2 cellular contexts compared by ENCODE assay signal in genomic region chr11:126350811-126351210, GRCh38.
TF ChIP-seq lines count a peak whose summit lies in the region.

No MANE protein-coding gene starts in this region.

TF ChIP-seq in IMR-90, 13 proteins besides CTCF, POLR2A, EP300 and RAD21:
- TF ChIP-seq USF2 (IDR thresholded peaks at IDR 0.05; ENCODE audit: low read depth, low read length) (no peak), BHLHE40 (IDR thresholded peaks at IDR 0.05; ENCODE audit: low read depth, low read length) (no peak), RCOR1 (IDR thresholded peaks at IDR 0.05; ENCODE audit: insufficient replicate concordance, low read length) (no peak), SMC3 (IDR thresholded peaks at IDR 0.05; ENCODE audit: low read depth, low read length) (no peak), CEBPB (IDR thresholded peaks at IDR 0.05; ENCODE audit: low read depth, low read length) (no peak), RFX5 (IDR thresholded peaks at IDR 0.05; ENCODE audit: low read depth, low read length) (no peak), MXI1 (IDR thresholded peaks at IDR 0.05; ENCODE audit: borderline replicate concordance, low read depth, low read length) (no peak), NFE2L2 (IDR thresholded peaks at IDR 0.05; ENCODE audit: low read depth, low read length) (no peak), FOS (IDR thresholded peaks at IDR 0.05; ENCODE audit: low read depth, low read length) (no peak), CHD1 (IDR thresholded peaks at IDR 0.05; ENCODE audit: low read depth, low read length) (no peak), MAZ (IDR thresholded peaks at IDR 0.05; ENCODE audit: borderline replicate concordance, low read depth, low read length) (no peak), MAFK (IDR thresholded peaks at IDR 0.05; ENCODE audit: low read depth, low read length) (no peak)
- TF ChIP-seq, protein P1, sequence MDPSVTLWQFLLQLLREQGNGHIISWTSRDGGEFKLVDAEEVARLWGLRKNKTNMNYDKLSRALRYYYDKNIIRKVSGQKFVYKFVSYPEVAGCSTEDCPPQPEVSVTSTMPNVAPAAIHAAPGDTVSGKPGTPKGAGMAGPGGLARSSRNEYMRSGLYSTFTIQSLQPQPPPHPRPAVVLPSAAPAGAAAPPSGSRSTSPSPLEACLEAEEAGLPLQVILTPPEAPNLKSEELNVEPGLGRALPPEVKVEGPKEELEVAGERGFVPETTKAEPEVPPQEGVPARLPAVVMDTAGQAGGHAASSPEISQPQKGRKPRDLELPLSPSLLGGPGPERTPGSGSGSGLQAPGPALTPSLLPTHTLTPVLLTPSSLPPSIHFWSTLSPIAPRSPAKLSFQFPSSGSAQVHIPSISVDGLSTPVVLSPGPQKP (IDR thresholded peaks at IDR 0.05; ENCODE audit: borderline replicate concordance, low read depth, low read length): no peak

TF ChIP-seq in K562, 482 proteins besides CTCF, POLR2A, EP300 and RAD21:
- TF ChIP-seq CXXC5 (CRISPR knock-in tag; IDR thresholded peaks at IDR 0.05) (no peak), ZNF277 (CRISPR knock-in tag; IDR thresholded peaks at IDR 0.05; ENCODE audit: borderline replicate concordance) (no peak), CSDE1 (IDR thresholded peaks at IDR 0.05) (no peak), NEUROD1 (IDR thresholded peaks at IDR 0.05; ENCODE audit: borderline replicate concordance, low read depth, low read length, partially characterized antibody) (no peak), HNRNPH1 (optimal IDR thresholded peaks at IDR 0.05; ENCODE audit: low read depth, low read length) (no peak), ZNF184 (CRISPR knock-in tag; IDR thresholded peaks at IDR 0.05) (no peak), GABPA (tag; conservative IDR thresholded peaks at IDR 0.05; ENCODE audit: low read depth) (no peak), SPI1 (IDR thresholded peaks at IDR 0.05; ENCODE audit: borderline replicate concordance, low read depth, low read length) (no peak), ZNF23 (CRISPR knock-in tag; IDR thresholded peaks at IDR 0.05) (no peak), MEF2A (IDR thresholded peaks at IDR 0.05; ENCODE audit: control insufficient read depth, low read depth, low read length) (no peak), FOXM1 (IDR thresholded peaks at IDR 0.05; ENCODE audit: low read depth) (no peak), FOXM1 (CRISPR knock-in tag; IDR thresholded peaks at IDR 0.05; ENCODE audit: low read depth) (no peak), IRF9 (tag; IDR thresholded peaks at IDR 0.05) (no peak), ZBTB2 (IDR thresholded peaks at IDR 0.05) (no peak), NELFE (IDR thresholded peaks at IDR 0.05; ENCODE audit: insufficient read depth, insufficient read length) (no peak), MBD2 (IDR thresholded peaks at IDR 0.05; ENCODE audit: borderline replicate concordance, low read depth) (no peak), EGR1 (conservative IDR thresholded peaks at IDR 0.05) (no peak), ZNF398 (CRISPR knock-in tag; IDR thresholded peaks at IDR 0.05) (no peak)
- TF ChIP-seq, protein P2, sequence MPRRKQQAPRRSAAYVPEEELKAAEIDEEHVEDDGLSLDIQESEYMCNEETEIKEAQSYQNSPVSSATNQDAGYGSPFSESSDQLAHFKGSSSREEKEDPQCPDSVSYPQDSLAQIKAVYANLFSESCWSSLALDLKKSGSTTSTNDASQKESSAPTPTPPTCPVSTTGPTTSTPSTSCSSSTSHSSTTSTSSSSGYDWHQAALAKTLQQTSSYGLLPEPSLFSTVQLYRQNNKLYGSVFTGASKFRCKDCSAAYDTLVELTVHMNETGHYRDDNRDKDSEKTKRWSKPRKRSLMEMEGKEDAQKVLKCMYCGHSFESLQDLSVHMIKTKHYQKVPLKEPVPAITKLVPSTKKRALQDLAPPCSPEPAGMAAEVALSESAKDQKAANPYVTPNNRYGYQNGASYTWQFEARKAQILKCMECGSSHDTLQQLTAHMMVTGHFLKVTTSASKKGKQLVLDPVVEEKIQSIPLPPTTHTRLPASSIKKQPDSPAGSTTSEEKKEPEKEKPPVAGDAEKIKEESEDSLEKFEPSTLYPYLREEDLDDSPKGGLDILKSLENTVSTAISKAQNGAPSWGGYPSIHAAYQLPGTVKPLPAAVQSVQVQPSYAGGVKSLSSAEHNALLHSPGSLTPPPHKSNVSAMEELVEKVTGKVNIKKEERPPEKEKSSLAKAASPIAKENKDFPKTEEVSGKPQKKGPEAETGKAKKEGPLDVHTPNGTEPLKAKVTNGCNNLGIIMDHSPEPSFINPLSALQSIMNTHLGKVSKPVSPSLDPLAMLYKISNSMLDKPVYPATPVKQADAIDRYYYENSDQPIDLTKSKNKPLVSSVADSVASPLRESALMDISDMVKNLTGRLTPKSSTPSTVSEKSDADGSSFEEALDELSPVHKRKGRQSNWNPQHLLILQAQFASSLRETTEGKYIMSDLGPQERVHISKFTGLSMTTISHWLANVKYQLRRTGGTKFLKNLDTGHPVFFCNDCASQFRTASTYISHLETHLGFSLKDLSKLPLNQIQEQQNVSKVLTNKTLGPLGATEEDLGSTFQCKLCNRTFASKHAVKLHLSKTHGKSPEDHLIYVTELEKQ (CRISPR knock-in tag; IDR thresholded peaks at IDR 0.05): no peak
- TF ChIP-seq, protein P3, sequence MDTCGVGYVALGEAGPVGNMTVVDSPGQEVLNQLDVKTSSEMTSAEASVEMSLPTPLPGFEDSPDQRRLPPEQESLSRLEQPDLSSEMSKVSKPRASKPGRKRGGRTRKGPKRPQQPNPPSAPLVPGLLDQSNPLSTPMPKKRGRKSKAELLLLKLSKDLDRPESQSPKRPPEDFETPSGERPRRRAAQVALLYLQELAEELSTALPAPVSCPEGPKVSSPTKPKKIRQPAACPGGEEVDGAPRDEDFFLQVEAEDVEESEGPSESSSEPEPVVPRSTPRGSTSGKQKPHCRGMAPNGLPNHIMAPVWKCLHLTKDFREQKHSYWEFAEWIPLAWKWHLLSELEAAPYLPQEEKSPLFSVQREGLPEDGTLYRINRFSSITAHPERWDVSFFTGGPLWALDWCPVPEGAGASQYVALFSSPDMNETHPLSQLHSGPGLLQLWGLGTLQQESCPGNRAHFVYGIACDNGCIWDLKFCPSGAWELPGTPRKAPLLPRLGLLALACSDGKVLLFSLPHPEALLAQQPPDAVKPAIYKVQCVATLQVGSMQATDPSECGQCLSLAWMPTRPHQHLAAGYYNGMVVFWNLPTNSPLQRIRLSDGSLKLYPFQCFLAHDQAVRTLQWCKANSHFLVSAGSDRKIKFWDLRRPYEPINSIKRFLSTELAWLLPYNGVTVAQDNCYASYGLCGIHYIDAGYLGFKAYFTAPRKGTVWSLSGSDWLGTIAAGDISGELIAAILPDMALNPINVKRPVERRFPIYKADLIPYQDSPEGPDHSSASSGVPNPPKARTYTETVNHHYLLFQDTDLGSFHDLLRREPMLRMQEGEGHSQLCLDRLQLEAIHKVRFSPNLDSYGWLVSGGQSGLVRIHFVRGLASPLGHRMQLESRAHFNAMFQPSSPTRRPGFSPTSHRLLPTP (IDR thresholded peaks at IDR 0.05; ENCODE audit: borderline replicate concordance, extremely low read depth, insufficient read length): no peak
